Comparison of ENCODE assay signal across 1 cellular context in genomic region chr1:174239541-174239940, GRCh38.
TF ChIP-seq lines count a peak whose summit lies in the region.

No MANE protein-coding gene starts in this region.

TF ChIP-seq in HCT116, 20 proteins besides CTCF, POLR2A, EP300 and RAD21 (continued from another document):
- no peak for TF ChIP-seq ZFX (IDR thresholded peaks at IDR 0.05)
TF ChIP-seq in HCT116: peak in this region for 0.
